27 cellular contexts compared by ENCODE assay signal in genomic region chr3:151673974-151674373, GRCh38. TPM values are rescaled to one million over a fixed set of nuclear protein-coding genes. Genes with fewer than 3 reads are reported as not detected.
"Had no signal": no experiment of that assay in that cellular context is flagged by ENCODE, and none has a peak within 500 bp of the region (broad histone marks: within the 10 kb centered on the region; RNA-seq: fewer than 3 reads in every experiment).

No MANE protein-coding gene starts in this region.

- H3K4me3 Mint-ChIP-seq: activated CD4-positive, alpha-beta T cell treated with anti-CD3 and anti-CD28 coated beads, Interleukin-2, amount 10 ng/mL, durations not matched to agents 24 days and 14 days; activated CD8-positive, alpha-beta T cell treated with anti-CD3 and anti-CD28 coated beads for 36 hours; activated naive CD8-positive, alpha-beta T cell treated with anti-CD3 and anti-CD28 coated beads for 36 hours; activated T-helper 17 cell treated with anti-CD3 and anti-CD28 coated beads, Interleukin-2, amount 50 U/mL, for 72 hours; effector memory CD8-positive, alpha-beta T cell; nephron progenitor cell had no signal

- H3K27ac Mint-ChIP-seq: activated CD4-positive, alpha-beta T cell treated with anti-CD3 and anti-CD28 coated beads, Interleukin-2, amount 10 ng/mL, durations not matched to agents 24 days and 14 days; activated CD8-positive, alpha-beta T cell treated with anti-CD3 and anti-CD28 coated beads for 36 hours; activated naive CD8-positive, alpha-beta T cell treated with anti-CD3 and anti-CD28 coated beads for 36 hours; activated T-helper 17 cell treated with anti-CD3 and anti-CD28 coated beads, Interleukin-2, amount 50 U/mL, for 72 hours; effector memory CD8-positive, alpha-beta T cell; nephron progenitor cell had no signal

- H3K4me1 ChIP-seq: left lung, right atrium auricular region, thyroid gland had no signal

- H3K36me3 ChIP-seq: cardiac muscle cell, left lung, right atrium auricular region, thyroid gland had no signal

- H3K4me3 ChIP-seq: cardiac muscle cell, left lung, right atrium auricular region, thyroid gland had no signal

- H3K9me3 ChIP-seq: thyroid gland had no signal

- DNase-seq: activated CD4-positive, alpha-beta T cell treated with anti-CD3 and anti-CD28 coated beads, Interleukin-2, amount 10 ng/mL, durations not matched to agents 24 days and 14 days; activated CD4-positive, CD25-positive, alpha-beta regulatory T cell; activated CD8-positive, alpha-beta T cell treated with anti-CD3 and anti-CD28 coated beads for 36 hours; activated naive CD4-positive, alpha-beta T cell; activated naive CD8-positive, alpha-beta T cell treated with anti-CD3 and anti-CD28 coated beads for 36 hours; activated T-cell treated with anti-CD3 and anti-CD28 coated beads, Interleukin-2, amount 50 U/mL, for 1 hour; amniotic stem cell; effector memory CD8-positive, alpha-beta T cell; foreskin melanocyte; glutamatergic neuron; hypothalamus; left lung; nephron progenitor cell; nucleus accumbens; posterior cingulate gyrus; stimulated activated CD4-positive, alpha-beta T cell treated with anti-CD3 and anti-CD28 coated beads, Interleukin-2, amount 100 ng/mL, for 24 hours; stimulated activated naive CD4-positive, alpha-beta T cell treated with Interleukin-2 at 50 U/mL for 16 hours; thyroid gland had no signal

- H3K27me3 Mint-ChIP-seq: activated CD4-positive, alpha-beta T cell treated with anti-CD3 and anti-CD28 coated beads, Interleukin-2, amount 10 ng/mL, durations not matched to agents 24 days and 14 days; activated naive CD8-positive, alpha-beta T cell treated with anti-CD3 and anti-CD28 coated beads for 36 hours had no signal

- ATAC-seq: activated CD8-positive, alpha-beta T cell treated with anti-CD3 and anti-CD28 coated beads for 36 hours; activated T-helper 17 cell treated with anti-CD3 and anti-CD28 coated beads, Interleukin-2, amount 50 U/mL, for 72 hours; effector memory CD8-positive, alpha-beta T cell; left lung had no signal

- H3K27ac ChIP-seq: cardiac muscle cell, left lung, right atrium auricular region, thyroid gland had no signal

- H3K4me1 Mint-ChIP-seq: activated CD4-positive, alpha-beta T cell treated with anti-CD3 and anti-CD28 coated beads, Interleukin-2, amount 10 ng/mL, durations not matched to agents 24 days and 14 days; activated naive CD8-positive, alpha-beta T cell treated with anti-CD3 and anti-CD28 coated beads for 36 hours; activated T-helper 17 cell treated with anti-CD3 and anti-CD28 coated beads, Interleukin-2, amount 50 U/mL, for 72 hours; nephron progenitor cell had no signal

- H3K9me3 Mint-ChIP-seq: activated CD4-positive, alpha-beta T cell treated with anti-CD3 and anti-CD28 coated beads, Interleukin-2, amount 10 ng/mL, durations not matched to agents 24 days and 14 days; activated T-helper 17 cell treated with anti-CD3 and anti-CD28 coated beads, Interleukin-2, amount 50 U/mL, for 72 hours; effector memory CD8-positive, alpha-beta T cell had no signal

- FAIRE-seq: keratinocyte, TTC549 had no signal

- H3K27me3 ChIP-seq: cardiac muscle cell, left lung, right atrium auricular region, thyroid gland had no signal

- H3K36me3 Mint-ChIP-seq: activated naive CD8-positive, alpha-beta T cell treated with anti-CD3 and anti-CD28 coated beads for 36 hours had no signal

RNA-seq across cellular contexts. Expression of gene AADACL2, which starts 59.8 kb away (rescaled TPM):
- total RNA-seq: activated CD4-positive, alpha-beta T cell treated with anti-CD3 and anti-CD28 coated beads, Interleukin-2, amount 10 ng/mL, durations not matched to agents 24 days and 14 days; activated CD8-positive, alpha-beta T cell treated with anti-CD3 and anti-CD28 coated beads for 36 hours; activated naive CD8-positive, alpha-beta T cell treated with anti-CD3 and anti-CD28 coated beads for 36 hours; activated T-helper 17 cell treated with anti-CD3 and anti-CD28 coated beads, Interleukin-2, amount 50 U/mL, for 72 hours; cardiac muscle cell; dermis microvascular lymphatic vessel endothelial cell; left lung; lung microvascular endothelial cell; myocyte; T-helper 2 cell treated with Interferon-gamma antibody and Interleukin-4, amounts not matched to agents 100 ng/mL and 5 ng/mL, for 36 hours; thyroid gland had no signal
